ENCODE assay signal across 12 cellular contexts in the genomic region with DNA sequence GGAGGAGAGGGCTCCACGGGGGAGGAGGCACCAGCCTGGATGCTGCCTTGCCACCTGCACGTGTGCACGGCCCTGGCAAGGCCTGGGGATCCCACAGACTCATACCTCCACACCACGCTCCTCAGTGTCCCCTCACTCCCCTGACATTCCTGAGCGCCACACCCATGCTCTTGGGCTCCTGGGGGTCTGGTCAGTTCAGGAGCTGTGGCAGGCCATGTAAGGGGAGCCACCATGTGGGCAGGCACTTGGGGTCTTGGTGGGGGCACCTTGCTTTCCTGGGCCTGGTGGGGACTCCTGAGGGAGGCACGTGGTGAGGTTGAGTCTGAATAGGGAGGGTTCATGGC. TPM values are rescaled to one million over a fixed set of nuclear protein-coding genes. Genes with fewer than 3 reads are reported as not detected.
A peak's percentile ranks its signal among the peaks of the same experiment; 100 is the strongest.
DNase-seq lines count a peak whose midpoint lies in the region; ATAC-seq, FAIRE-seq and TF ChIP-seq lines count a peak whose summit lies in the region.
"Had no signal": no experiment of that assay in that cellular context is flagged by ENCODE, and none has a peak within 500 bp of the region (broad histone marks: within the 10 kb centered on the region; RNA-seq: fewer than 3 reads in every experiment).

No MANE protein-coding gene starts in this region.

- H3K79me1 ChIP-seq in mesenchymal stem cell (replicated peaks; ENCODE audit: low read length, poor library complexity, severe bottlenecking) = peaks cover 42% of the 10 kb centered on the region

- no peak for TF ChIP-seq RAD21 in K562 (CRISPR knock-in tag; conservative IDR thresholded peaks at IDR 0.05 in 1 of 2, IDR thresholded peaks at IDR 0.05 in 1 of 2)

- H3K4ac ChIP-seq in mesenchymal stem cell (ENCODE audit: low read depth in 1 of 2, low read length in 2 of 2) = no peak overlapping the region

- POLR2A ChIA-PET in K562 (lab: Yijun Ruan, JAX) = interaction anchor here (0.6 to 4.2 kb wide), 7 partner anchors 8 to 1376 kb away, joined by 3 to 46 read pairs (median 9); partner anchors contain the start of genes GUK1 and IBA57

- peaks cover 36% of the 10 kb centered on the region for H3K79me2 ChIP-seq in K562 (ENCODE audit: control insufficient read depth, insufficient read depth, low read length)

- BruUV-seq in K562 (replicated peaks; lab: Mats Ljungman, UMichigan) = no TSS peak

- no peak overlapping the region for H3K4me3 ChIP-seq in K562
- H3K4me3 ChIP-seq in mesenchymal stem cell (ENCODE audit: insufficient read depth in 1 of 2, low read depth in 1 of 2, low read length in 2 of 2) = peak overlapping the region in 1 of 2 experiments; percentile 67
- H3K4me3 ChIP-seq in suprapubic skin = peak overlapping the region; percentile 36
- H3K4me3 ChIP-seq: psoas muscle had no signal

- H2BK12ac ChIP-seq in mesenchymal stem cell (ENCODE audit: low read length in 2 of 2) = no peak overlapping the region

- H3K18ac ChIP-seq in mesenchymal stem cell (ENCODE audit: low read depth in 1 of 2, low read length in 2 of 2) = no peak overlapping the region

- CTCF ChIA-PET in K562 (lab: Yijun Ruan, JAX; ENCODE audit: low intra/inter-chr PET ratio) = no interaction called here

- H4K20me1 ChIP-seq in K562 (replicated peaks; ENCODE audit: control insufficient read depth, insufficient read depth, low read length) = peaks cover 14% of the 10 kb centered on the region

- H3K27ac ChIP-seq in K562 (ENCODE audit: extremely low read depth, low read depth, low read length) (no peak overlapping the region), mesenchymal stem cell (ENCODE audit: low read length, poor library complexity, severe bottlenecking) (no peak overlapping the region), suprapubic skin (peak overlapping the region; percentile 73)
- H3K27ac ChIP-seq: psoas muscle had no signal

- intact Hi-C loops in K562 (cut with micrococcal nuclease) = no loop called here

- H3K9ac ChIP-seq in K562 (ENCODE audit: insufficient read depth in 1 of 2, low read depth in 2 of 2, low read length in 2 of 2) = peak overlapping the region in 1 of 2 experiments; percentile 91; a peak in 2 of 4 replicates
- peak overlapping the region; percentile 77 for H3K9ac ChIP-seq in mesenchymal stem cell (ENCODE audit: low read length)

- DNase-seq in HFFc6 = no peak
- no peak for DNase-seq in K562 (ENCODE audit: extremely low read depth in 1 of 4, low spot score in 3 of 4)
- DNase-seq in mesenchymal stem cell = no peak
- no peak for DNase-seq in suprapubic skin (ENCODE audit: low spot score in 2 of 2)
- DNase-seq: activated CD4-positive, alpha-beta T cell treated with anti-CD3 and anti-CD28 coated beads for 1 hour; KG1; RPMI8226 had no signal

- no peaks in the 10 kb centered on the region for H3K9me3 Mint-ChIP-seq in HFFc6
- H3K9me3 Mint-ChIP-seq: activated naive CD4-positive, alpha-beta T cell treated with anti-CD3 and anti-CD28 coated beads, Interleukin-2, amount 50 U/mL, for 24 hours had no signal

- no peak overlapping the region for H2AK5ac ChIP-seq in mesenchymal stem cell (ENCODE audit: low read length, severe bottlenecking)

- no peak for TF ChIP-seq POLR2A in K562 (conservative IDR thresholded peaks at IDR 0.05)
- no peak for TF ChIP-seq POLR2A in suprapubic skin (IDR thresholded peaks at IDR 0.05)

- H3K4me2 ChIP-seq in K562 (ENCODE audit: insufficient read depth, low read length) (no peak overlapping the region), mesenchymal stem cell (ENCODE audit: low read length, poor library complexity, severe bottlenecking) (no peak overlapping the region)

- peaks cover 22 to 80% of the 10 kb centered on the region in 2 experiments for H3K4me1 ChIP-seq in K562 (replicated peaks in 1 of 2; ENCODE audit: control insufficient read depth in 2 of 2, insufficient read depth in 2 of 2, low read length in 2 of 2)
- H3K4me1 ChIP-seq in mesenchymal stem cell (ENCODE audit: control insufficient read depth, insufficient read depth, low read depth, low read length) = peaks cover 32% of the 10 kb centered on the region
- H3K4me1 ChIP-seq in suprapubic skin = peaks cover 68% of the 10 kb centered on the region
- H3K4me1 ChIP-seq: psoas muscle had no signal

- peaks cover 8% of the 10 kb centered on the region for H3K4me1 Mint-ChIP-seq in HFFc6 (ENCODE audit: low read depth)

- no peak for TF ChIP-seq EP300 in K562 (IDR thresholded peaks at IDR 0.05; ENCODE audit: low read length)
- no peak for TF ChIP-seq EP300 in suprapubic skin (IDR thresholded peaks at IDR 0.05)

- no peaks in the 10 kb centered on the region for H3K9me3 ChIP-seq in K562 (replicated peaks; ENCODE audit: control insufficient read depth, insufficient read depth, low read depth, low read length)
- H3K9me3 ChIP-seq in mesenchymal stem cell (ENCODE audit: control insufficient read depth, low read length) = no peaks in the 10 kb centered on the region
- no peaks in the 10 kb centered on the region for H3K9me3 ChIP-seq in suprapubic skin
- H3K9me3 ChIP-seq: psoas muscle had no signal

- no peak overlapping the region for H3K23ac ChIP-seq in mesenchymal stem cell (ENCODE audit: low read length in 2 of 2)

- H3K9me1 ChIP-seq in K562 (ENCODE audit: control insufficient read depth, insufficient read depth, low read length) = peaks cover 3% of the 10 kb centered on the region

- no peaks in the 10 kb centered on the region; the same call in 1 of the 2 replicates for H3K27me3 Mint-ChIP-seq in HFFc6 (ENCODE audit: insufficient read depth)
- H3K27me3 Mint-ChIP-seq: activated naive CD4-positive, alpha-beta T cell treated with anti-CD3 and anti-CD28 coated beads, Interleukin-2, amount 50 U/mL, for 24 hours had no signal

- H3K36me3 Mint-ChIP-seq in HFFc6 (ENCODE audit: low read depth) = no peaks in the 10 kb centered on the region
- H3K36me3 Mint-ChIP-seq: activated naive CD4-positive, alpha-beta T cell treated with anti-CD3 and anti-CD28 coated beads, Interleukin-2, amount 50 U/mL, for 24 hours had no signal

- ATAC-seq in K562 (no peak), GM21390 (IDR thresholded peaks at IDR 0.05; ENCODE audit: unreplicated experiment) (no peak), GM19452 (IDR thresholded peaks at IDR 0.05; ENCODE audit: unreplicated experiment) (no peak), GM21576 (IDR thresholded peaks at IDR 0.05; ENCODE audit: unreplicated experiment) (no peak)

- H2AFZ ChIP-seq in K562 (ENCODE audit: low read depth, low read length) = no peak overlapping the region
- H2AFZ ChIP-seq in mesenchymal stem cell (ENCODE audit: low read depth, low read length) = no peak overlapping the region

- in situ Hi-C loops in K562 (cut with MboI) = no loop called here

- peak overlapping the region; percentile 46 for H4K91ac ChIP-seq in mesenchymal stem cell (ENCODE audit: low read length)

- H4K8ac ChIP-seq in mesenchymal stem cell (ENCODE audit: low read length) = no peak overlapping the region

- H3K27ac Mint-ChIP-seq in HFFc6 = peak overlapping the region; percentile 72
- H3K27ac Mint-ChIP-seq: activated naive CD4-positive, alpha-beta T cell treated with anti-CD3 and anti-CD28 coated beads, Interleukin-2, amount 50 U/mL, for 24 hours had no signal

- TF ChIP-seq CTCF in HFFc6 (IDR thresholded peaks at IDR 0.05) (no peak), K562 (IDR thresholded peaks at IDR 0.05 in 2 of 3, conservative IDR thresholded peaks at IDR 0.05 in 1 of 3; ENCODE audit: insufficient read depth in 2 of 3, low read depth in 1 of 3, low read length in 3 of 3) (no peak), suprapubic skin (IDR thresholded peaks at IDR 0.05) (no peak)

- no peak overlapping the region for H2BK5ac ChIP-seq in mesenchymal stem cell (ENCODE audit: low read depth, low read length, poor library complexity, severe bottlenecking)

- H3K14ac ChIP-seq in mesenchymal stem cell (ENCODE audit: low read length in 2 of 2) = peak overlapping the region in 1 of 2 experiments; percentile 13

- peaks cover 36% of the 10 kb centered on the region; the same call in 2 of the 3 replicates for H3K36me3 ChIP-seq in K562 (ENCODE audit: control insufficient read depth, insufficient read depth, low read length)
- peaks cover 27 to 77% of the 10 kb centered on the region in 2 experiments for H3K36me3 ChIP-seq in mesenchymal stem cell (ENCODE audit: control insufficient read depth in 1 of 2, insufficient read depth in 2 of 2, low read depth in 1 of 2, low read length in 2 of 2)
- peaks cover 28% of the 10 kb centered on the region for H3K36me3 ChIP-seq in suprapubic skin

- 70% methylated on average over 6 of the region's 6 CpGs for WGBS in K562 (ENCODE audit: insufficient coverage, low coverage, missing lambda C conversion rate)
- 87% methylated on average over 2 of the region's 6 CpGs for WGBS in mesenchymal stem cell
- WGBS in suprapubic skin = 60% methylated on average over 3 of the region's 6 CpGs

- no peak overlapping the region for H3K4me3 Mint-ChIP-seq in HFFc6
- H3K4me3 Mint-ChIP-seq: activated naive CD4-positive, alpha-beta T cell treated with anti-CD3 and anti-CD28 coated beads, Interleukin-2, amount 50 U/mL, for 24 hours had no signal

- no peak overlapping the region for H2BK15ac ChIP-seq in mesenchymal stem cell (ENCODE audit: low read depth, poor library complexity, severe bottlenecking)

- H2BK120ac ChIP-seq in mesenchymal stem cell (ENCODE audit: low read depth, low read length) = no peak overlapping the region

- H3K27me3 ChIP-seq in K562 (ENCODE audit: control insufficient read depth in 2 of 2, insufficient read depth in 2 of 2, low read length in 2 of 2) (no peaks in the 10 kb centered on the region), mesenchymal stem cell (ENCODE audit: control insufficient read depth in 1 of 2, insufficient read depth in 1 of 2, low read length in 2 of 2) (no peaks in the 10 kb centered on the region), suprapubic skin (no peaks in the 10 kb centered on the region)

- no peak for FAIRE-seq in K562 (lab: Jason Lieb, UNC)

RNA-seq across cellular contexts. Expression of gene GJC2, which starts 1.4 kb away (rescaled TPM):
- 1 to 10 TPM; 1.1 to 2.3 (median 1.2) TPM for total RNA-seq in HFFc6 (2021; fragmentation: NEBNext Ultra II Directional; extraction: Animal tissue kit (Norgen Biotek cat#: 25700))
- 0.53 and 1.4 TPM in 2 replicates for total RNA-seq in K562 (2011; cell fraction: chromatin; rRNA removed; ENCODE audit: low replicate concordance)
- 1.2 and 2.2 TPM in 2 replicates for total RNA-seq in K562 (2011; cell fraction: nucleolus; rRNA removed)
- total RNA-seq in K562 (2011; cell fraction: nucleoplasm; rRNA removed) = 0.59 and 0.69 TPM in 2 replicates
- total RNA-seq in K562 (2014; rRNA removed) (0.32 and 0.86 TPM in 2 replicates), K562 (2014; rRNA removed; fragmentation: Illumina TruSeq; extraction: Trizol) (0.11 and 0.16 TPM in 2 replicates), K562 (2015; rRNA removed; fragmentation: Illumina TruSeq; extraction: Trizol) (0.11 and 0.22 TPM in 2 replicates), K562 (2021) (0.62 and 0.69 TPM in 2 replicates), suprapubic skin (1 to 10 TPM; 2.5 to 3.6 (median 3.0) TPM)
- polyA plus RNA-seq in K562 (2011; rRNA removed) (0.08 and 0.20 TPM in 2 replicates), K562 (2014; fragmentation: Illumina TruSeq; extraction: Trizol) (0.06 and 0.12 TPM in 2 replicates), K562 (2014; fragmentation: Nextera tagmentation; extraction: Ambion mirVana) (not detected), K562 (2014; rRNA removed) (0.03 and 0.36 TPM in 2 replicates)
- 0.10 and 0.61 TPM in 2 replicates for polyA plus RNA-seq in K562 (2011; cell fraction: cytosol; rRNA removed)
- polyA plus RNA-seq in K562 (2011; cell fraction: nucleus; rRNA removed) = 0.29 and 1.1 TPM in 2 replicates
- 0.39 and 0.47 TPM in 2 replicates for polyA plus RNA-seq in K562 (2012)
- 0.09 and 0.18 TPM in 2 replicates for polyA minus RNA-seq in K562 (2011; rRNA and poly(A)+ RNA removed)
- 0.57 TPM in 1 of 2 replicates, not detected in the other for polyA minus RNA-seq in K562 (2011; cell fraction: cytosol; rRNA and poly(A)+ RNA removed)
- polyA minus RNA-seq in K562 (2011; cell fraction: nucleus; rRNA and poly(A)+ RNA removed) = 0.40 and 0.44 TPM in 2 replicates
- polyA plus RNA-seq in mesenchymal stem cell (2013, experiment 1 of 2) = 0.33 TPM
- 0.37 TPM for polyA plus RNA-seq in mesenchymal stem cell (2013, experiment 2 of 2)

RNA-seq across cellular contexts. Expression of gene GUK1, which starts 11.1 kb away (rescaled TPM):
- 100 to 1,000 TPM; 215 to 313 (median 247) TPM for total RNA-seq in HFFc6 (2021; fragmentation: NEBNext Ultra II Directional; extraction: Animal tissue kit (Norgen Biotek cat#: 25700))
- 206 and 587 TPM in 2 replicates for total RNA-seq in K562 (2011; cell fraction: chromatin; rRNA removed; ENCODE audit: low replicate concordance)
- total RNA-seq in K562 (2011; cell fraction: nucleolus; rRNA removed) = 479 and 565 TPM in 2 replicates
- 351 and 369 TPM in 2 replicates for total RNA-seq in K562 (2011; cell fraction: nucleoplasm; rRNA removed)
- total RNA-seq in K562 (2014; rRNA removed) = 331 and 360 TPM in 2 replicates
- total RNA-seq in K562 (2014; rRNA removed; fragmentation: Illumina TruSeq; extraction: Trizol) = 31.6 and 42.7 TPM in 2 replicates
- total RNA-seq in K562 (2015; rRNA removed; fragmentation: Illumina TruSeq; extraction: Trizol) = 129 and 132 TPM in 2 replicates
- total RNA-seq in K562 (2021) = 228 and 233 TPM in 2 replicates
- polyA plus RNA-seq in K562 (2011; rRNA removed) = 192 and 244 TPM in 2 replicates
- polyA plus RNA-seq in K562 (2011; cell fraction: cytosol; rRNA removed) = 357 and 647 TPM in 2 replicates
- polyA plus RNA-seq in K562 (2011; cell fraction: nucleus; rRNA removed) = 690 and 902 TPM in 2 replicates
- 198 and 243 TPM in 2 replicates for polyA plus RNA-seq in K562 (2012)
- 44.3 and 143 TPM in 2 replicates for polyA plus RNA-seq in K562 (2014; fragmentation: Illumina TruSeq; extraction: Trizol)
- polyA plus RNA-seq in K562 (2014; fragmentation: Nextera tagmentation; extraction: Ambion mirVana) = 10 to 100 TPM in 1 of 2 experiments, 1 to 10 TPM in 1; 7.0 to 18.1 TPM
- polyA plus RNA-seq in K562 (2014; rRNA removed) = 285 and 338 TPM in 2 replicates
- polyA minus RNA-seq in K562 (2011; rRNA and poly(A)+ RNA removed) = 38.4 and 72.5 TPM in 2 replicates
- 79.7 and 95.8 TPM in 2 replicates for polyA minus RNA-seq in K562 (2011; cell fraction: cytosol; rRNA and poly(A)+ RNA removed)
- 159 and 171 TPM in 2 replicates for polyA minus RNA-seq in K562 (2011; cell fraction: nucleus; rRNA and poly(A)+ RNA removed)
- polyA plus RNA-seq in mesenchymal stem cell (2013, experiment 1 of 2) = 218 TPM
- polyA plus RNA-seq in mesenchymal stem cell (2013, experiment 2 of 2) = 225 TPM
- 100 to 1,000 TPM; 384 to 510 (median 421) TPM for total RNA-seq in suprapubic skin

RNA-seq across cellular contexts. Expression of gene IBA57, which starts 14.5 kb away (rescaled TPM):
- 1 to 10 TPM; 4.2 to 5.8 (median 4.7) TPM for total RNA-seq in HFFc6 (2021; fragmentation: NEBNext Ultra II Directional; extraction: Animal tissue kit (Norgen Biotek cat#: 25700))
- 6.2 and 10.7 TPM in 2 replicates for total RNA-seq in K562 (2011; cell fraction: chromatin; rRNA removed; ENCODE audit: low replicate concordance)
- 8.3 and 8.9 TPM in 2 replicates for total RNA-seq in K562 (2011; cell fraction: nucleolus; rRNA removed)
- total RNA-seq in K562 (2011; cell fraction: nucleoplasm; rRNA removed) = 6.8 and 8.3 TPM in 2 replicates
- 9.0 and 16.8 TPM in 2 replicates for total RNA-seq in K562 (2014; rRNA removed)
- total RNA-seq in K562 (2014; rRNA removed; fragmentation: Illumina TruSeq; extraction: Trizol) = 1.8 and 1.9 TPM in 2 replicates
- 2.9 and 4.1 TPM in 2 replicates for total RNA-seq in K562 (2015; rRNA removed; fragmentation: Illumina TruSeq; extraction: Trizol)
- 14.1 and 15.5 TPM in 2 replicates for total RNA-seq in K562 (2021)
- 2.7 and 5.6 TPM in 2 replicates for polyA plus RNA-seq in K562 (2011; rRNA removed)
- 4.2 and 11.4 TPM in 2 replicates for polyA plus RNA-seq in K562 (2011; cell fraction: cytosol; rRNA removed)
- polyA plus RNA-seq in K562 (2011; cell fraction: nucleus; rRNA removed) = 4.0 and 5.9 TPM in 2 replicates
- 4.8 and 6.7 TPM in 2 replicates for polyA plus RNA-seq in K562 (2012)
- 1.9 and 5.9 TPM in 2 replicates for polyA plus RNA-seq in K562 (2014; fragmentation: Illumina TruSeq; extraction: Trizol)
- polyA plus RNA-seq in K562 (2014; fragmentation: Nextera tagmentation; extraction: Ambion mirVana) = 1 to 10 TPM in 1 of 2 experiments, under 1 TPM in 1; 0.77 to 1.0 TPM
- 6.9 and 9.0 TPM in 2 replicates for polyA plus RNA-seq in K562 (2014; rRNA removed)
- polyA minus RNA-seq in K562 (2011; rRNA and poly(A)+ RNA removed) = 1.9 and 2.1 TPM in 2 replicates
- polyA minus RNA-seq in K562 (2011; cell fraction: cytosol; rRNA and poly(A)+ RNA removed) = 7.1 and 8.0 TPM in 2 replicates
- 3.4 and 3.7 TPM in 2 replicates for polyA minus RNA-seq in K562 (2011; cell fraction: nucleus; rRNA and poly(A)+ RNA removed)
- 1.2 TPM for polyA plus RNA-seq in mesenchymal stem cell (2013, experiment 1 of 2)
- 1.7 TPM for polyA plus RNA-seq in mesenchymal stem cell (2013, experiment 2 of 2)
- total RNA-seq in suprapubic skin = 10 to 100 TPM in 2 of 4 donors, 1 to 10 TPM in 2; 9.2 to 22.4 (median 12.4) TPM

RNA-seq across cellular contexts. Expression of gene MRPL55, which starts 42.0 kb away (rescaled TPM):
- total RNA-seq in HFFc6 (2021; fragmentation: NEBNext Ultra II Directional; extraction: Animal tissue kit (Norgen Biotek cat#: 25700)) = 10 to 100 TPM; 48.3 to 55.4 (median 49.6) TPM
- 49.1 and 124 TPM in 2 replicates for total RNA-seq in K562 (2011; cell fraction: chromatin; rRNA removed; ENCODE audit: low replicate concordance)
- total RNA-seq in K562 (2011; cell fraction: nucleolus; rRNA removed) = 125 and 127 TPM in 2 replicates
- 91.0 and 99.2 TPM in 2 replicates for total RNA-seq in K562 (2011; cell fraction: nucleoplasm; rRNA removed)
- 228 and 230 TPM in 2 replicates for total RNA-seq in K562 (2014; rRNA removed)
- 26.7 and 47.2 TPM in 2 replicates for total RNA-seq in K562 (2014; rRNA removed; fragmentation: Illumina TruSeq; extraction: Trizol)
- total RNA-seq in K562 (2015; rRNA removed; fragmentation: Illumina TruSeq; extraction: Trizol) = 83.8 and 90.1 TPM in 2 replicates
- total RNA-seq in K562 (2021) = 112 and 120 TPM in 2 replicates
- 65.9 and 115 TPM in 2 replicates for polyA plus RNA-seq in K562 (2011; rRNA removed)
- polyA plus RNA-seq in K562 (2011; cell fraction: cytosol; rRNA removed) = 142 and 334 TPM in 2 replicates
- 277 and 406 TPM in 2 replicates for polyA plus RNA-seq in K562 (2011; cell fraction: nucleus; rRNA removed)
- 90.3 and 111 TPM in 2 replicates for polyA plus RNA-seq in K562 (2012)
- polyA plus RNA-seq in K562 (2014; fragmentation: Illumina TruSeq; extraction: Trizol) = 81.0 and 93.0 TPM in 2 replicates
- 10 to 100 TPM; 34.9 to 77.0 TPM for polyA plus RNA-seq in K562 (2014; fragmentation: Nextera tagmentation; extraction: Ambion mirVana)
- polyA plus RNA-seq in K562 (2014; rRNA removed) = 154 and 166 TPM in 2 replicates
- 25.6 and 46.0 TPM in 2 replicates for polyA minus RNA-seq in K562 (2011; rRNA and poly(A)+ RNA removed)
- 61.9 and 66.6 TPM in 2 replicates for polyA minus RNA-seq in K562 (2011; cell fraction: cytosol; rRNA and poly(A)+ RNA removed)
- polyA minus RNA-seq in K562 (2011; cell fraction: nucleus; rRNA and poly(A)+ RNA removed) = 48.2 and 76.1 TPM in 2 replicates
- 49.1 TPM for polyA plus RNA-seq in mesenchymal stem cell (2013, experiment 1 of 2)
- 50.1 TPM for polyA plus RNA-seq in mesenchymal stem cell (2013, experiment 2 of 2)
- total RNA-seq in suprapubic skin = 100 to 1,000 TPM in 3 of 4 donors, 10 to 100 TPM in 1; 99.3 to 161 (median 119) TPM

RNA-seq across cellular contexts. Expression of gene C1orf35, which starts 48.0 kb away (rescaled TPM):
- total RNA-seq in HFFc6 (2021; fragmentation: NEBNext Ultra II Directional; extraction: Animal tissue kit (Norgen Biotek cat#: 25700)) = 10 to 100 TPM; 10.4 to 17.2 (median 12.5) TPM
- 16.4 and 31.0 TPM in 2 replicates for total RNA-seq in K562 (2011; cell fraction: chromatin; rRNA removed; ENCODE audit: low replicate concordance)
- 27.0 and 28.6 TPM in 2 replicates for total RNA-seq in K562 (2011; cell fraction: nucleolus; rRNA removed)
- total RNA-seq in K562 (2011; cell fraction: nucleoplasm; rRNA removed) = 20.4 and 20.5 TPM in 2 replicates
- total RNA-seq in K562 (2014; rRNA removed) = 42.2 and 50.8 TPM in 2 replicates
- 4.9 and 8.3 TPM in 2 replicates for total RNA-seq in K562 (2014; rRNA removed; fragmentation: Illumina TruSeq; extraction: Trizol)
- 18.9 and 23.2 TPM in 2 replicates for total RNA-seq in K562 (2015; rRNA removed; fragmentation: Illumina TruSeq; extraction: Trizol)
- total RNA-seq in K562 (2021) = 38.2 and 41.8 TPM in 2 replicates
- polyA plus RNA-seq in K562 (2011; rRNA removed) = 10.8 and 15.6 TPM in 2 replicates
- polyA plus RNA-seq in K562 (2011; cell fraction: cytosol; rRNA removed) = 12.7 and 22.3 TPM in 2 replicates
- 44.7 and 65.7 TPM in 2 replicates for polyA plus RNA-seq in K562 (2011; cell fraction: nucleus; rRNA removed)
- 28.9 and 30.6 TPM in 2 replicates for polyA plus RNA-seq in K562 (2012)
- polyA plus RNA-seq in K562 (2014; fragmentation: Illumina TruSeq; extraction: Trizol) = 12.5 and 20.9 TPM in 2 replicates
- 1 to 10 TPM; 3.2 to 3.8 TPM for polyA plus RNA-seq in K562 (2014; fragmentation: Nextera tagmentation; extraction: Ambion mirVana)
- polyA plus RNA-seq in K562 (2014; rRNA removed) = 34.3 and 48.7 TPM in 2 replicates
- polyA minus RNA-seq in K562 (2011; rRNA and poly(A)+ RNA removed) = 1.9 and 2.0 TPM in 2 replicates
- 2.3 and 5.9 TPM in 2 replicates for polyA minus RNA-seq in K562 (2011; cell fraction: cytosol; rRNA and poly(A)+ RNA removed)
- polyA minus RNA-seq in K562 (2011; cell fraction: nucleus; rRNA and poly(A)+ RNA removed) = 6.9 and 8.2 TPM in 2 replicates
- polyA plus RNA-seq in mesenchymal stem cell (2013, experiment 1 of 2) = 10.8 TPM
- polyA plus RNA-seq in mesenchymal stem cell (2013, experiment 2 of 2) = 11.6 TPM
- 10 to 100 TPM; 10.6 to 32.3 (median 17.1) TPM for total RNA-seq in suprapubic skin
